Comparison of ENCODE assay signal across 1 cellular context in genomic region chr20:48377940-48378339, GRCh38.
A peak's percentile ranks its signal among the peaks of the same experiment; 100 is the strongest.
TF ChIP-seq lines count a peak whose summit lies in the region.

No MANE protein-coding gene starts in this region.

TF ChIP-seq in HepG2, 621 proteins besides CTCF, POLR2A, EP300 and RAD21 (continued from another document):
- TF ChIP-seq KIAA2018 (CRISPR knock-in tag; IDR thresholded peaks at IDR 0.05; ENCODE audit: borderline replicate concordance) (no peak), KLF16 (CRISPR knock-in tag; IDR thresholded peaks at IDR 0.05) (0 out of 4 replicates have a peak, but pooled peaks of 1 of the 2 experiments have one; percentile 35), MAFF (IDR thresholded peaks at IDR 0.05; ENCODE audit: low read depth, low read length) (peak; percentile 89), ZNF609 (CRISPR knock-in tag; IDR thresholded peaks at IDR 0.05; ENCODE audit: borderline replicate concordance) (peak; percentile 66), AFF4 (CRISPR knock-in tag; IDR thresholded peaks at IDR 0.05) (no peak), ARID2 (CRISPR knock-in tag; IDR thresholded peaks at IDR 0.05; ENCODE audit: borderline replicate concordance) (no peak), SOX13 (IDR thresholded peaks at IDR 0.05) (no peak), SOX13 (CRISPR knock-in tag; conservative IDR thresholded peaks at IDR 0.05 in 1 of 2, IDR thresholded peaks at IDR 0.05 in 1 of 2) (peak in 1 of 2 experiments; percentile 50; a peak in 1 of 4 replicates), ZNF280D (CRISPR knock-in tag; IDR thresholded peaks at IDR 0.05) (peak; percentile 36; the same call in 1 of the 2 replicates), ZNF205 (CRISPR knock-in tag; IDR thresholded peaks at IDR 0.05) (peak; percentile 75; the same call in 1 of the 2 replicates), RXRA (CRISPR knock-in tag; IDR thresholded peaks at IDR 0.05) (no peak), ZNF703 (CRISPR knock-in tag; IDR thresholded peaks at IDR 0.05; ENCODE audit: borderline replicate concordance) (no peak), ZNF232 (CRISPR knock-in tag; IDR thresholded peaks at IDR 0.05; ENCODE audit: borderline replicate concordance) (no peak), REPIN1 (CRISPR knock-in tag; IDR thresholded peaks at IDR 0.05; ENCODE audit: borderline replicate concordance, low read depth) (0 out of 2 replicates have a peak, but pooled peaks have one; percentile 59), NFIC (IDR thresholded peaks at IDR 0.05; ENCODE audit: low read length) (peak; percentile 81), ZNF737 (CRISPR knock-in tag; IDR thresholded peaks at IDR 0.05; ENCODE audit: borderline replicate concordance) (no peak), ZNF225 (CRISPR knock-in tag; IDR thresholded peaks at IDR 0.05) (no peak), SIN3B (IDR thresholded peaks at IDR 0.05; ENCODE audit: low read length) (no peak), ZNF44 (CRISPR knock-in tag; IDR thresholded peaks at IDR 0.05) (peak; percentile 29; the same call in 1 of the 2 replicates), ZNF207 (IDR thresholded peaks at IDR 0.05; ENCODE audit: borderline replicate concordance) (no peak), RCOR2 (CRISPR knock-in tag; IDR thresholded peaks at IDR 0.05) (peak; percentile 74; the same call in 1 of the 2 replicates), ZNF180 (CRISPR knock-in tag; IDR thresholded peaks at IDR 0.05; ENCODE audit: borderline replicate concordance, low read depth) (no peak), HDAC1 (CRISPR knock-in tag; IDR thresholded peaks at IDR 0.05) (peak; percentile 51; the same call in 1 of the 2 replicates), HNF4A (CRISPR knock-in tag; IDR thresholded peaks at IDR 0.05) (peak; percentile 57; the same call in 1 of the 2 replicates), RAD51 (IDR thresholded peaks at IDR 0.05; ENCODE audit: borderline replicate concordance) (no peak), ZMYM3 (CRISPR knock-in tag; IDR thresholded peaks at IDR 0.05) (peak; percentile 74), HOXA7 (CRISPR knock-in tag; IDR thresholded peaks at IDR 0.05) (no peak), ZNF10 (CRISPR knock-in tag; IDR thresholded peaks at IDR 0.05; ENCODE audit: borderline replicate concordance, low read depth) (no peak), ZNF343 (CRISPR knock-in tag; IDR thresholded peaks at IDR 0.05) (no peak), LCORL (IDR thresholded peaks at IDR 0.05) (peak; percentile 46; the same call in 1 of the 2 replicates), LCORL (CRISPR knock-in tag; IDR thresholded peaks at IDR 0.05) (peak; percentile 55; the same call in 1 of the 2 replicates), CREM (IDR thresholded peaks at IDR 0.05) (peak; percentile 43; the same call in 1 of the 2 replicates), CREM (CRISPR knock-in tag; IDR thresholded peaks at IDR 0.05) (no peak), ZNF800 (CRISPR knock-in tag; IDR thresholded peaks at IDR 0.05) (no peak), ZNF260 (CRISPR knock-in tag; IDR thresholded peaks at IDR 0.05; ENCODE audit: borderline replicate concordance, low read depth) (no peak), MAFK (conservative IDR thresholded peaks at IDR 0.05 in 1 of 2, IDR thresholded peaks at IDR 0.05 in 1 of 2; ENCODE audit: low read length in 2 of 2) (peak; percentile 86 to 88), RELA (CRISPR knock-in tag; IDR thresholded peaks at IDR 0.05) (no peak), NR1H2 (CRISPR knock-in tag; IDR thresholded peaks at IDR 0.05; ENCODE audit: borderline replicate concordance, low read depth) (no peak), NFKB2 (CRISPR knock-in tag; IDR thresholded peaks at IDR 0.05; ENCODE audit: borderline replicate concordance) (no peak), ZBTB7B (CRISPR knock-in tag; IDR thresholded peaks at IDR 0.05) (0 out of 2 replicates have a peak, but pooled peaks have one; percentile 28), SMC3 (IDR thresholded peaks at IDR 0.05; ENCODE audit: low read length) (no peak), KMT2B (CRISPR knock-in tag; IDR thresholded peaks at IDR 0.05) (no peak), ATM (IDR thresholded peaks at IDR 0.05; ENCODE audit: borderline replicate concordance) (no peak)
